In the genomic region with DNA sequence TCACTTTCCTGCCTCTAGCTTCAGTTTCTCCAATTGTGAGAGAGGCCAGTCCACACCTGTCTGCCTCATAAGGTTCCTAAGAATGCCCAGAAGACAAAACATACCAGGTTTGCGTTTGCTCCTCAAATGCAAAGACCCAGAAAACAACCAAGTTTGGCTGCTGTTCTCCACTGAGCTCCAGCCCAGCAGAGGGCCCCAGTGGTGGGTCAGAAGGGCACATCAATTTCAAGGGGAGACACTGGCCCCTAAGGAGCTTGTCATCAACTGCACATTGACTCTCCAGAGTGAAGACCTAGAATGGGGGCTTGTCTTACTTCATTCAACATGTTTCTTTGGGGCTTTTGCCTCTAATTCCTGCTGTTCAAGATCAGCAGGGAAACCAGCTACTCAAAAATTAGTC, we compare ENCODE assay signal across 2 cellular contexts.
TF ChIP-seq lines count a peak whose summit lies in the region.

No MANE protein-coding gene starts in this region.

TF ChIP-seq in HCT116, 20 proteins besides CTCF, POLR2A, EP300 and RAD21 (continued from another document):
- TF ChIP-seq ZBTB33 (IDR thresholded peaks at IDR 0.05; ENCODE audit: extremely low read depth, insufficient replicate concordance, low read length) (no peak), CEBPB (IDR thresholded peaks at IDR 0.05; ENCODE audit: low read depth) (no peak), EZH2phosphoT487 (IDR thresholded peaks at IDR 0.05; ENCODE audit: borderline replicate concordance) (no peak), ZFX (IDR thresholded peaks at IDR 0.05) (no peak), MAX (IDR thresholded peaks at IDR 0.05) (no peak), SP1 (IDR thresholded peaks at IDR 0.05; ENCODE audit: low read depth) (no peak), CBX3 (IDR thresholded peaks at IDR 0.05; ENCODE audit: low read depth) (no peak), REST (IDR thresholded peaks at IDR 0.05; ENCODE audit: low read depth) (no peak), POLR2AphosphoS5 (IDR thresholded peaks at IDR 0.05; ENCODE audit: low read depth, low read length) (no peak), ELF1 (IDR thresholded peaks at IDR 0.05; ENCODE audit: borderline replicate concordance, low read depth) (no peak), YY1 (IDR thresholded peaks at IDR 0.05; ENCODE audit: extremely low read depth, insufficient replicate concordance, low read depth, low read length) (no peak)

TF ChIP-seq in K562, 482 proteins besides CTCF, POLR2A, EP300 and RAD21 (continued from another document):
- TF ChIP-seq MITF (IDR thresholded peaks at IDR 0.05): no peak
- peak; percentile 32 for TF ChIP-seq CTCFL (IDR thresholded peaks at IDR 0.05; ENCODE audit: borderline replicate concordance, insufficient read depth, low read depth, low read length, poor library complexity, severe bottlenecking)
- TF ChIP-seq SMC3 (conservative IDR thresholded peaks at IDR 0.05; ENCODE audit: insufficient read depth, low read depth, low read length): 0 out of 2 replicates have a peak, but pooled peaks have one; percentile 14
- TF ChIP-seq NFYB (IDR thresholded peaks at IDR 0.05; ENCODE audit: extremely low read depth, insufficient read length): no peak
TF ChIP-seq in K562: peak in this region for 2.
